8 cellular contexts compared by ENCODE assay signal in genomic region chr5:62305715-62306493, GRCh38. TPM values are rescaled to one million over a fixed set of nuclear protein-coding genes. Genes with fewer than 3 reads are reported as not detected.
DNase-seq lines count a peak whose midpoint lies in the region; ATAC-seq and TF ChIP-seq lines count a peak whose summit lies in the region.

Gene KIF2A, plus strand, starts transcription at chr5:62306206. Its CDS starts 267 bp downstream, at chr5:62306473.

- DNase-seq in NCI-H187 treated with DMSO at 0.1 percent for 48 hours (lab: John Stamatoyannopoulos, UW), result peak; percentile 62
- DNase-seq in T-helper 2 cell, result peak; percentile 84 to 99 (median 88)
- DNase-seq in right atrium auricular region (ENCODE audit: low spot score), result peak; percentile 87
- peak; percentile 92 to 94 for DNase-seq in psoas muscle

- H3K27me3 ChIP-seq in right atrium auricular region (no peaks in the 10 kb centered on the region), psoas muscle (ENCODE audit: insufficient read depth in 3 of 3, low read length in 2 of 3) (no peaks in the 10 kb centered on the region)

- TF ChIP-seq POLR2A in GM18505 (IDR thresholded peaks at IDR 0.05; ENCODE audit: borderline replicate concordance, extremely low read depth, insufficient read depth, insufficient read length), result peak; percentile 74

- peaks cover 0 to 17% of the 10 kb centered on the region in 2 donors for H3K4me1 ChIP-seq in right atrium auricular region
- H3K4me1 ChIP-seq in psoas muscle, result no peaks in the 10 kb centered on the region
- H3K4me1 ChIP-seq in urinary bladder (ENCODE audit: insufficient read depth), result no peaks in the 10 kb centered on the region

- H3K27ac ChIP-seq in angular gyrus (ENCODE audit: low read depth, low read length), result peak within 1 kb of the TSS; percentile 89
- peak within 1 kb of the TSS; percentile 88 to 92 for H3K27ac ChIP-seq in right atrium auricular region
- H3K27ac ChIP-seq in psoas muscle, result peak within 1 kb of the TSS; percentile 82
- peak within 1 kb of the TSS; percentile 88 for H3K27ac ChIP-seq in urinary bladder (ENCODE audit: low read depth)

- peak; percentile 93 for ATAC-seq in GM18505 (IDR thresholded peaks at IDR 0.05; ENCODE audit: unreplicated experiment)
- ATAC-seq in HG02970 (IDR thresholded peaks at IDR 0.05; ENCODE audit: low FRiP score, unreplicated experiment), result peak; percentile 97
- peak; percentile 99 for ATAC-seq in psoas muscle

- intact Hi-C loops in psoas muscle (cut with DNase I), result loop anchor here in 1 of 2 donors (5.0 to 10.0 kb wide), 2 partner anchors 41 to 99 kb away; partner anchors contain the start of gene DIMT1

- H3K36me3 ChIP-seq in right atrium auricular region, result no peaks in the 10 kb centered on the region
- H3K36me3 ChIP-seq in psoas muscle (ENCODE audit: insufficient read depth in 1 of 2, low read depth in 1 of 2), result no peaks in the 10 kb centered on the region
- H3K36me3 ChIP-seq in urinary bladder (ENCODE audit: insufficient read depth), result no peaks in the 10 kb centered on the region

- H3K9me3 ChIP-seq in right atrium auricular region (no peaks in the 10 kb centered on the region), psoas muscle (no peaks in the 10 kb centered on the region)

- TF ChIP-seq CTCF in right atrium auricular region (IDR thresholded peaks at IDR 0.05) (peak in 1 of 2 donors; percentile 42), psoas muscle (IDR thresholded peaks at IDR 0.05) (peak; percentile 21)

- WGBS in psoas muscle, 3 donors, result 0% methylated on average over 22 to 86 of the region's 86 CpGs
- WGBS in urinary bladder, result under 1% methylated on average over 86 of the region's 86 CpGs

- H3K4me3 ChIP-seq in right atrium auricular region, result peak within 1 kb of the TSS; percentile 89 to 99
- peak within 1 kb of the TSS; percentile 93 for H3K4me3 ChIP-seq in psoas muscle
- peak within 1 kb of the TSS; percentile 96 for H3K4me3 ChIP-seq in urinary bladder (ENCODE audit: low read depth, low read length)

RNA-seq across cellular contexts. Expression of gene KIF2A, which starts in this region (rescaled TPM):
- 10 to 100 TPM; 10.3 to 16.3 TPM for total RNA-seq in right atrium auricular region
- 10 to 100 TPM in 1 of 4 donors, 1 to 10 TPM in 3; 7.5 to 10.6 (median 8.9) TPM for total RNA-seq in psoas muscle
- polyA plus RNA-seq in psoas muscle, result 1 to 10 TPM; 1.4 to 9.2 (median 4.5) TPM
- total RNA-seq in urinary bladder, result 87.9 TPM
- polyA plus RNA-seq in urinary bladder, result 16.6 TPM

Comparison
In these comparisons a context has a peak if more than half of its experiments do, and no peak if none do; other contexts are left out.
1. Peak in every context shown above with its lines: DNase-seq, ATAC-seq, H3K4me3 ChIP-seq and H3K27ac ChIP-seq.